Comparison of ENCODE assay signal across 18 cellular contexts in genomic region chr1:18707696-18708257, GRCh38.
"Had no signal": no experiment of that assay in that cellular context is flagged by ENCODE, and none has a peak within 500 bp of the region (broad histone marks: within the 10 kb centered on the region; RNA-seq: fewer than 3 reads in every experiment).

No MANE protein-coding gene starts in this region.

- H3K27ac ChIP-seq: epithelial cell of prostate, esophagus muscularis mucosa, gastrocnemius medialis, heart right ventricle, parathyroid adenoma, prostate gland, right lobe of liver had no signal

- H3K27ac Mint-ChIP-seq: naive B cell; stimulated activated naive B cell treated with anti-CD40 and anti-IgM and Interleukin-4, amounts not matched to agents 10 μg/mL and 1 μg/mL and 100 μg/mL, for 72 hours had no signal

- H3K4me3 ChIP-seq: esophagus muscularis mucosa, gastrocnemius medialis, heart right ventricle, prostate gland, right lobe of liver had no signal

- DNase-seq: effector memory CD4-positive, alpha-beta T cell; gastrocnemius medialis; heart right ventricle; hypothalamus; kidney glomerular epithelial cell; mesendoderm; naive B cell; retina; right lobe of liver; stimulated activated CD4-positive, alpha-beta T cell treated with anti-CD3 and anti-CD28 coated beads, Interleukin-4, amount 100 ng/mL, for 4 hours; stimulated activated naive B cell treated with anti-CD40 and anti-IgM and Interleukin-4, amounts not matched to agents 10 μg/mL and 1 μg/mL and 100 μg/mL, for 72 hours; trophoblast cell had no signal

- FAIRE-seq: islet of Langerhans had no signal

- H3K4me1 Mint-ChIP-seq: naive B cell; stimulated activated naive B cell treated with anti-CD40 and anti-IgM and Interleukin-4, amounts not matched to agents 10 μg/mL and 1 μg/mL and 100 μg/mL, for 72 hours had no signal

- H3K9me3 ChIP-seq: esophagus muscularis mucosa, gastrocnemius medialis, heart right ventricle, prostate gland, right lobe of liver had no signal

- H3K4me1 ChIP-seq: esophagus muscularis mucosa, gastrocnemius medialis, heart right ventricle, parathyroid adenoma, prostate gland, right lobe of liver had no signal

- H3K9me3 Mint-ChIP-seq: naive B cell; nephron; stimulated activated naive B cell treated with anti-CD40 and anti-IgM and Interleukin-4, amounts not matched to agents 10 μg/mL and 1 μg/mL and 100 μg/mL, for 72 hours had no signal

- H3K36me3 Mint-ChIP-seq: naive B cell; stimulated activated naive B cell treated with anti-CD40 and anti-IgM and Interleukin-4, amounts not matched to agents 10 μg/mL and 1 μg/mL and 100 μg/mL, for 72 hours had no signal

- ATAC-seq: gastrocnemius medialis; heart right ventricle; right lobe of liver; stimulated activated naive B cell treated with anti-CD40 and anti-IgM and Interleukin-4, amounts not matched to agents 10 μg/mL and 1 μg/mL and 100 μg/mL, for 72 hours had no signal

- H3K4me3 Mint-ChIP-seq: naive B cell; nephron; stimulated activated naive B cell treated with anti-CD40 and anti-IgM and Interleukin-4, amounts not matched to agents 10 μg/mL and 1 μg/mL and 100 μg/mL, for 72 hours had no signal

- H3K27me3 ChIP-seq: right lobe of liver had no signal

- H3K36me3 ChIP-seq: esophagus muscularis mucosa, gastrocnemius medialis, heart right ventricle, prostate gland, right lobe of liver had no signal
